In the genomic region with DNA sequence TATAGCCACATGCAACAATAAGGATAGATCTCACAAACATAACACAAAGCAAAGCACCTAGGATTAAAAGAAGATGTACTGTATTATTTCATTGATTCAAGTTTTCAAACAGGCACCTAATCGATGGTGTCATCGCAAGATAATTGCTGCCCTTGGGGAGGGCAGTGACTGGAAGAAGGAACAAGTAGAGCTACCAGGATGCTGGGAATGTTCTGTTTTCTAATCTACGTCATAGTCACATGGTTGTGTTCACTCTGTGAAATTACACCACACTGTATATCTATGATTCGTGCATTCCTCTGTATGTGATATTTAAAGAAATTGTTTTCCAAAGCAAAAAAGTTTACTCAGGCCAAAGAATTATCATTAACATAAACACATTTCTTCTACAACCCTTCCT, we compare ENCODE assay signal across 25 cellular contexts.
A peak's percentile ranks its signal among the peaks of the same experiment; 100 is the strongest.
DNase-seq lines count a peak whose midpoint lies in the region; ATAC-seq, FAIRE-seq and TF ChIP-seq lines count a peak whose summit lies in the region.
"Had no signal": no experiment of that assay in that cellular context is flagged by ENCODE, and none has a peak within 500 bp of the region (broad histone marks: within the 10 kb centered on the region; RNA-seq: fewer than 3 reads in every experiment).

No MANE protein-coding gene starts in this region.

- no peak for TF ChIP-seq CTCF in bronchial epithelial cell (IDR thresholded peaks at IDR 0.05; ENCODE audit: insufficient read depth, low read length, severe bottlenecking)

- FAIRE-seq in bronchial epithelial cell (lab: Jason Lieb, UNC), result no peak
- FAIRE-seq: A204.1, G401.6, GM12891, GM19239 had no signal

- ATAC-seq in Right ventricle myocardium superior (ENCODE audit: poor library complexity), result peak; percentile 45
- no peak for ATAC-seq in left cardiac atrium
- peak; percentile 29 for ATAC-seq in left ventricle myocardium superior
- ATAC-seq in HG02610 (IDR thresholded peaks at IDR 0.05; ENCODE audit: unreplicated experiment), result no peak

- intact Hi-C loops in Right ventricle myocardium superior (cut with DNase I) (no loop called here), left cardiac atrium (cut with DNase I) (no loop called here), left ventricle myocardium superior (cut with micrococcal nuclease) (no loop called here), cardiac septum (cut with DNase I) (no loop called here)

- no peak overlapping the region for H3K4me3 ChIP-seq in bronchial epithelial cell (ENCODE audit: low read depth, low read length)
- H3K4me3 ChIP-seq: BLaER1 had no signal

- H3K27me3 ChIP-seq in bronchial epithelial cell (ENCODE audit: control insufficient read depth, insufficient read depth, low read length), result no peaks in the 10 kb centered on the region
- H3K27me3 ChIP-seq: BE2C, BLaER1 had no signal

- DNase-seq in Right ventricle myocardium superior, result no peak
- DNase-seq in left cardiac atrium, result no peak
- DNase-seq in left ventricle myocardium superior, result no peak
- DNase-seq in cardiac septum (ENCODE audit: low spot score), result no peak
- peak; percentile 23 for DNase-seq in NCI-H226
- DNase-seq in bronchial epithelial cell (ENCODE audit: low read depth), result peak; percentile 7
- no peak for DNase-seq in NAMALWA (ENCODE audit: low spot score)
- DNase-seq: 8988T; ACHN; BE2C; C1 segment of cervical spinal cord; CD4-positive, alpha-beta memory T cell; CD4-positive, CD25-positive, alpha-beta regulatory T cell; CD8-positive, alpha-beta memory T cell; COR-L47; DMS 273 treated with DMSO at 0.1 percent for 48 hours; DMS153; DMS79 treated with DMSO at 0.1 percent for 48 hours; GF-D8 had no signal

- no peaks in the 10 kb centered on the region for H3K36me3 ChIP-seq in bronchial epithelial cell (ENCODE audit: control insufficient read depth, insufficient read depth, low read length)
- H3K36me3 ChIP-seq: BE2C, BLaER1 had no signal

Comparison
In these comparisons a context has a peak if more than half of its experiments do, and no peak if none do; other contexts are left out.
1. ATAC-seq: peak in Right ventricle myocardium superior (single experiment) and left ventricle myocardium superior (single experiment); none in left cardiac atrium (0 of 2) and HG02610 (single experiment).
2. DNase-seq: peak in NCI-H226 (single experiment) and bronchial epithelial cell (single experiment); none in Right ventricle myocardium superior (single experiment), left cardiac atrium (single experiment), left ventricle myocardium superior (single experiment), cardiac septum (single experiment) and NAMALWA (single experiment).